ENCODE assay signal across 26 cellular contexts in genomic region chr11:8066911-8067455, GRCh38. TPM values are rescaled to one million over a fixed set of nuclear protein-coding genes. Genes with fewer than 3 reads are reported as not detected.
DNase-seq lines count a peak whose midpoint lies in the region; ATAC-seq and TF ChIP-seq lines count a peak whose summit lies in the region.
"Had no signal": no experiment of that assay in that cellular context is flagged by ENCODE, and none has a peak within 500 bp of the region (broad histone marks: within the 10 kb centered on the region; RNA-seq: fewer than 3 reads in every experiment).

No MANE protein-coding gene starts in this region.

- peak; percentile 55 for DNase-seq in right atrium auricular region (ENCODE audit: low spot score)
- no peak for DNase-seq in cardiac septum (ENCODE audit: low spot score)
- DNase-seq in endodermal cell, result peak; percentile 56
- DNase-seq in mucosa of gallbladder (ENCODE audit: low spot score), result peak; percentile 12
- DNase-seq in PC-3, result no peak
- DNase-seq in ureter (ENCODE audit: low spot score), result no peak
- DNase-seq in GOT3 (lab: John Stamatoyannopoulos, UW), result no peak
- DNase-seq: activated CD4-positive, alpha-beta memory T cell treated with anti-CD3 and anti-CD28 coated beads for 36 hours; activated gamma-delta T cell; Karpas-422; mucosa of descending colon; NCI-H1436 treated with DMSO at 0.1 percent for 48 hours; NCI-H345; NCI-H748 treated with DMSO at 0.1 percent for 48 hours; stimulated activated naive CD4-positive, alpha-beta T cell; T-helper 1 cell had no signal

- H3K9ac ChIP-seq in endodermal cell (ENCODE audit: extremely low read depth, low read length, poor library complexity, severe bottlenecking) (no peak overlapping the region), PC-3 (ENCODE audit: low read length) (no peak overlapping the region)

- no peaks in the 10 kb centered on the region for H3K9me3 Mint-ChIP-seq in endodermal cell
- H3K9me3 Mint-ChIP-seq: activated CD4-positive, alpha-beta memory T cell treated with anti-CD3 and anti-CD28 coated beads for 36 hours; CD8-positive, alpha-beta T cell; central memory CD8-positive, alpha-beta T cell; neural crest cell had no signal

- H3K36me3 ChIP-seq in right atrium auricular region (no peaks in the 10 kb centered on the region), endodermal cell (ENCODE audit: control insufficient read depth, insufficient read depth, low read length) (no peaks in the 10 kb centered on the region), PC-3 (ENCODE audit: low read depth, low read length) (no peaks in the 10 kb centered on the region)

- peak overlapping the region in 1 of 2 donors; percentile 31 for H3K27ac ChIP-seq in right atrium auricular region
- no peak overlapping the region for H3K27ac ChIP-seq in endodermal cell (ENCODE audit: low read depth, low read length)
- no peak overlapping the region for H3K27ac ChIP-seq in PC-3 (ENCODE audit: low read length)
- H3K27ac ChIP-seq: RWPE1 had no signal

- no peak for TF ChIP-seq CTCF in right atrium auricular region (IDR thresholded peaks at IDR 0.05)
- no peak for TF ChIP-seq CTCF in endodermal cell (conservative IDR thresholded peaks at IDR 0.05)
- no peak for TF ChIP-seq CTCF in PC-3 (conservative IDR thresholded peaks at IDR 0.05; ENCODE audit: low read depth, low read length)

- H3K9me2 ChIP-seq in PC-3 (replicated peaks; ENCODE audit: low read length), result no peaks in the 10 kb centered on the region

- intact Hi-C loops in cardiac septum (cut with DNase I) (no loop called here), PC-3 (cut with micrococcal nuclease) (no loop called here)

- H3K4me3 Mint-ChIP-seq in endodermal cell, result no peak overlapping the region
- H3K4me3 Mint-ChIP-seq: activated CD4-positive, alpha-beta memory T cell treated with anti-CD3 and anti-CD28 coated beads for 36 hours; B cell; CD8-positive, alpha-beta T cell; central memory CD8-positive, alpha-beta T cell; neural crest cell had no signal

- H3K79me2 ChIP-seq in PC-3 (ENCODE audit: low read length), result no peaks in the 10 kb centered on the region

- H2AFZ ChIP-seq in PC-3 (ENCODE audit: low read length), result no peak overlapping the region

- H3K4me2 ChIP-seq in PC-3 (ENCODE audit: low read length), result no peak overlapping the region

- no peaks in the 10 kb centered on the region for H3F3A ChIP-seq in PC-3 (ENCODE audit: low read length, unreplicated experiment)

- H3K36me3 Mint-ChIP-seq in endodermal cell (ENCODE audit: low read depth), result no peaks in the 10 kb centered on the region
- H3K36me3 Mint-ChIP-seq: activated CD4-positive, alpha-beta memory T cell treated with anti-CD3 and anti-CD28 coated beads for 36 hours; CD8-positive, alpha-beta T cell had no signal

- POLR2A ChIA-PET in PC-3 (lab: Charles Lee; ENCODE audit: unreplicated experiment), result no interaction called here

- H3K4me1 ChIP-seq in right atrium auricular region (peaks cover 0 to 46% of the 10 kb centered on the region in 2 donors), endodermal cell (ENCODE audit: control insufficient read depth, insufficient read depth, low read length) (peaks cover 8% of the 10 kb centered on the region), PC-3 (ENCODE audit: insufficient read depth, low read length) (peaks cover 11% of the 10 kb centered on the region)

- H3K4me3 ChIP-seq in right atrium auricular region, result no peak overlapping the region
- no peak overlapping the region for H3K4me3 ChIP-seq in endodermal cell (ENCODE audit: low read length)
- H3K4me3 ChIP-seq in PC-3 (ENCODE audit: low read length), result no peak overlapping the region
- H3K4me3 ChIP-seq: dorsolateral prefrontal cortex, mucosa of descending colon had no signal

- H3K9me3 ChIP-seq in right atrium auricular region (no peaks in the 10 kb centered on the region), endodermal cell (ENCODE audit: control insufficient read depth, low read length) (no peaks in the 10 kb centered on the region), PC-3 (ENCODE audit: low read length) (no peaks in the 10 kb centered on the region)
- H3K9me3 ChIP-seq: mucosa of descending colon had no signal

- BruUV-seq in PC-3 (replicated peaks; lab: Mats Ljungman, UMichigan), result no TSS peak

- H3K27me3 ChIP-seq in right atrium auricular region (no peaks in the 10 kb centered on the region), endodermal cell (ENCODE audit: control insufficient read depth, insufficient read depth, low read length, poor library complexity, severe bottlenecking) (no peaks in the 10 kb centered on the region), PC-3 (ENCODE audit: low read length) (peaks cover 3% of the 10 kb centered on the region)
- H3K27me3 ChIP-seq: dorsolateral prefrontal cortex had no signal

- H4K20me1 ChIP-seq in PC-3 (ENCODE audit: low read length), result no peaks in the 10 kb centered on the region

- CTCF ChIA-PET in PC-3 (lab: Charles Lee), result no interaction called here

- WGBS in endodermal cell (ENCODE audit: insufficient coverage in 1 of 2, insufficient read length in 1 of 2), 2 experiments, result 76 to 83% methylated on average over 7 to 10 of the region's 10 CpGs

- H3K4me1 Mint-ChIP-seq in endodermal cell, result peaks cover 9% of the 10 kb centered on the region
- H3K4me1 Mint-ChIP-seq: central memory CD8-positive, alpha-beta T cell; neural crest cell had no signal

- H3K27me3 Mint-ChIP-seq in endodermal cell (ENCODE audit: insufficient read depth), result peaks cover 12% of the 10 kb centered on the region

- ATAC-seq in PC-3 (no peak), HG02642 (IDR thresholded peaks at IDR 0.05; ENCODE audit: poor library complexity, unreplicated experiment) (no peak)
- ATAC-seq: activated CD4-positive, CD25-positive, alpha-beta regulatory T cell treated with anti-CD3 and anti-CD28 coated beads, Interleukin-2, amount 50 U/mL, for 24 hours; CD8-positive, alpha-beta T cell; HCT116; mucosa of descending colon had no signal

- H3K27ac Mint-ChIP-seq in endodermal cell, result no peak overlapping the region
- H3K27ac Mint-ChIP-seq: activated CD4-positive, alpha-beta memory T cell treated with anti-CD3 and anti-CD28 coated beads for 36 hours; B cell; CD8-positive, alpha-beta T cell; progenitor cell of endocrine pancreas had no signal

RNA-seq across cellular contexts. Expression of gene TUB, which starts 14.0 kb away (rescaled TPM):
- total RNA-seq in right atrium auricular region (10 to 100 TPM; 11.3 to 22.9 TPM), cardiac septum (12.2 TPM), endodermal cell (10 to 100 TPM; 15.8 to 29.9 TPM), mucosa of gallbladder (11.3 TPM), PC-3 (2014; rRNA removed) (3.2 and 3.3 TPM in 2 replicates), ureter (10.6 TPM)
- 21.7 TPM for polyA plus RNA-seq in endodermal cell (2013, experiment 1 of 2)
- 20.4 TPM for polyA plus RNA-seq in endodermal cell (2013, experiment 2 of 2)
- total RNA-seq: CD8-positive, alpha-beta T cell had no signal

Comparison
In these comparisons a context has a peak if more than half of its experiments do, and no peak if none do; other contexts are left out.
1. DNase-seq: peak in right atrium auricular region (single experiment), endodermal cell (single experiment) and mucosa of gallbladder (single experiment); none in cardiac septum (single experiment), PC-3 (single experiment), ureter (single experiment) and GOT3 (single experiment).